Comparison of ENCODE assay signal across 2 cellular contexts in genomic region chr20:32511358-32512046, GRCh38.
TF ChIP-seq lines count a peak whose summit lies in the region.

No MANE protein-coding gene starts in this region.

TF ChIP-seq in GM23338, 12 proteins besides CTCF, POLR2A, EP300 and RAD21 (continued from another document):
- TF ChIP-seq ETS1 (IDR thresholded peaks at IDR 0.05) (no peak), ZNF462 (CRISPR knock-in tag; IDR thresholded peaks at IDR 0.05) (no peak), POLR2AphosphoS5 (IDR thresholded peaks at IDR 0.05; ENCODE audit: low read depth) (no peak), EZH2phosphoT487 (IDR thresholded peaks at IDR 0.05; ENCODE audit: unreplicated experiment) (no peak), ZNF114 (CRISPR knock-in tag; IDR thresholded peaks at IDR 0.05) (no peak), REST (IDR thresholded peaks at IDR 0.05; ENCODE audit: unreplicated experiment) (no peak)

TF ChIP-seq in endothelial cell of umbilical vein, 7 proteins besides CTCF, POLR2A, EP300 and RAD21 (continued from another document):
- TF ChIP-seq GATA2 (IDR thresholded peaks at IDR 0.05; ENCODE audit: insufficient read depth, insufficient read length, low read depth, low read length) = no peak
